ENCODE assay signal across 1 cellular context in the genomic region with DNA sequence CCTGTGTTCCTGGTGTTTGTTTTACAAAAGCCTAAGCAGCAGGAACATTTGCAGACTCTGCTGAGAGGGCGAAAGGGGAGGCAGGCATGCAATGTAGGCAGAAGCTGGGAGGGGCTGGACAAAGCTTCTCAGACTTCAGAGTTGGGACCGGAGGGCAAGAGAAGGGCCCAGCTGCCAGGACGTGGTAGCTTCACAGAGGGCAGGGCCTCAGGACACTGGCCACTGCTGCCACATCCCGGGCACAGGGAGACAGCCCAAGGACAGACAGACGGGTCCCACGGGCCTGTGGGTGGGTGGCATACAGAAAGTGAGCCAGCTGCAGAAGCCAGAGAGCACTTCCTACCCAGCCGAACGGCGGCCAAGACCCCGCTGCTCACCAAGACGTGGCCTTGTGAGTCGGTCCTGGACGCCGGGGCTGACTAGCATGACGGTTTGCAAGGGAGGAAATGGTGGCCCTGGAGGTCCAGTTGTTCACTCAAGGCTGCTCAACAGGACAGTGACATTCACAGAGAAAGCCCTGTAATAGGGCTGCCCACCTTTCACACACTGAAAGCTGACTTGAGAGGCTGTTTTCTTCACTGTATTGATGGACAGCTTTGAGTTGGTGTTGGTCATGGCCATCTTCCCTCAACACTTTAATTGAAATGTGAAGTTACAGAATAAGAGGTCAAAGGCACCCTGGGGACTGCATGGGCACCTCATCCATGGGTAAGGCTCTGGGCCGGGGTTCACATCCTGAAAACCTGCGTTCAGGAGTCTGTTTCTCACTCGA.
TF ChIP-seq lines count a peak whose summit lies in the region.

No MANE protein-coding gene starts in this region.

TF ChIP-seq in HepG2, 621 proteins besides CTCF, POLR2A, EP300 and RAD21:
- TF ChIP-seq PCBP1 (IDR thresholded peaks at IDR 0.05; ENCODE audit: borderline replicate concordance, low read depth, low read length) (no peak), NFYC (CRISPR knock-in tag; IDR thresholded peaks at IDR 0.05) (no peak), HES4 (CRISPR knock-in tag; IDR thresholded peaks at IDR 0.05; ENCODE audit: borderline replicate concordance) (no peak), ZNF747 (CRISPR knock-in tag; IDR thresholded peaks at IDR 0.05; ENCODE audit: borderline replicate concordance) (no peak)
- TF ChIP-seq, protein P1, sequence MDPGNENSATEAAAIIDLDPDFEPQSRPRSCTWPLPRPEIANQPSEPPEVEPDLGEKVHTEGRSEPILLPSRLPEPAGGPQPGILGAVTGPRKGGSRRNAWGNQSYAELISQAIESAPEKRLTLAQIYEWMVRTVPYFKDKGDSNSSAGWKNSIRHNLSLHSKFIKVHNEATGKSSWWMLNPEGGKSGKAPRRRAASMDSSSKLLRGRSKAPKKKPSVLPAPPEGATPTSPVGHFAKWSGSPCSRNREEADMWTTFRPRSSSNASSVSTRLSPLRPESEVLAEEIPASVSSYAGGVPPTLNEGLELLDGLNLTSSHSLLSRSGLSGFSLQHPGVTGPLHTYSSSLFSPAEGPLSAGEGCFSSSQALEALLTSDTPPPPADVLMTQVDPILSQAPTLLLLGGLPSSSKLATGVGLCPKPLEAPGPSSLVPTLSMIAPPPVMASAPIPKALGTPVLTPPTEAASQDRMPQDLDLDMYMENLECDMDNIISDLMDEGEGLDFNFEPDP (CRISPR knock-in tag; conservative IDR thresholded peaks at IDR 0.05), result 0 out of 2 replicates have a peak, but pooled peaks have one; percentile 53
TF ChIP-seq in HepG2: peak in this region for 1.
